ENCODE assay signal across 8 cellular contexts in the genomic region with DNA sequence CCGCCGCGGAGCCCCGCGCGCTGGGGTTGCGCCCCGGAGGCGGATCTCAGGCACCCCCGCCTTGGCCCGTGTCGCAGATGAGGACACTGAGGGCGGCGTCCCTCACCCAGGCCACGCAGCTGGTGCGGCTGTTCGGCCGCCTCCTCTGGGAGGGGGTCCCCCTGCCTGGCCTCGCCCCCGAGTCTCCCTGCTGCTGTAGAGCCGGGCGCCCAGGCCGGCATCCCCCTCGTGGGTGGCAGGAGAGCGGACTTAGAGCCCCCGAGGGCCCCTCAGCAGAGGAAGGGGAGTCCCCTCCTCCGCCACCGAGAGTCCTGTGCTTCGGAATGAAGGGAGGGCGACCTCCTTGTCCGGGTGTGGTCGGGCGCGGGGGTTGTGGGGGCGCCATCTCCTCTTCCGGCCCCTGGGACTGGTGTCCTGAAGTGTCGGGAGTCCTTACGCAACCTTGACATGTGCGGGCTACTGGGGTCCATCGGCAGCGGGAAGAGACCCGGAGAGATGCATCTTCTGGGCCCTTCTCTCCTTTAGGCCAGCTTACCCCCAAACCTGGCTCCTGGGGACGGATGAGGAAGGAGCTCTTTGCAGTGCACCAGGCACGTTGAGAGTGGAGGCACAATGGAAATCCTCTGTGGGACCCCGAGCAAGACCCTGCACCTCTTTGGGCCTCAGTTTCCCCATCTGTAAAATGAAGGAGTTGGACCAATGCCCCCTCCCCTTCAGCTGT. TPM values are rescaled to one million over a fixed set of nuclear protein-coding genes. Genes with fewer than 3 reads are reported as not detected.
DNase-seq lines count a peak whose midpoint lies in the region; ATAC-seq and TF ChIP-seq lines count a peak whose summit lies in the region.

No MANE protein-coding gene starts in this region.

- H3K4me3 ChIP-seq in breast epithelium: peak overlapping the region; percentile 36 to 81 (median 56)
- peak overlapping the region; percentile 37 for H3K4me3 ChIP-seq in lower leg skin (ENCODE audit: low read depth, poor library complexity, severe bottlenecking)
- H3K4me3 ChIP-seq in thoracic aorta: peak overlapping the region; percentile 73

- H3K9me3 Mint-ChIP-seq in activated CD4-positive, alpha-beta T cell treated with anti-CD3 and anti-CD28 coated beads, Interleukin-2, amount 10 ng/mL, durations not matched to agents 7 days and 5 days: peaks cover 3% of the 10 kb centered on the region

- CTCF ChIA-PET in activated CD4-positive, alpha-beta T cell treated with anti-CD3 and anti-CD28 coated beads, Interleukin-2, amount 10 ng/mL, durations not matched to agents 7 days and 5 days (lab: Charles Lee): interaction anchor here (0.5 to 1.8 kb wide), 9 partner anchors 11 to 819 kb away, joined by 3 to 7 read pairs (median 3); a partner anchor contains a TSS

- 1 to 4% methylated on average over 9 to 25 of the region's 45 CpGs for WGBS in lower leg skin, 2 donors

- peaks cover 6% of the 10 kb centered on the region for H3K4me1 Mint-ChIP-seq in activated CD4-positive, alpha-beta T cell treated with anti-CD3 and anti-CD28 coated beads, Interleukin-2, amount 10 ng/mL, durations not matched to agents 7 days and 5 days

- ATAC-seq in thoracic aorta (ENCODE audit: insufficient number of reproducible peaks, low FRiP score, low read depth) (peak; percentile 27), GM21381 (IDR thresholded peaks at IDR 0.05; ENCODE audit: unreplicated experiment) (no peak)

- TF ChIP-seq POLR2A in breast epithelium (IDR thresholded peaks at IDR 0.05) (no peak), lower leg skin (IDR thresholded peaks at IDR 0.05) (no peak)

- H3K27me3 Mint-ChIP-seq in activated CD4-positive, alpha-beta T cell treated with anti-CD3 and anti-CD28 coated beads, Interleukin-2, amount 10 ng/mL, durations not matched to agents 7 days and 5 days: peaks cover 27% of the 10 kb centered on the region

- H3K4me1 ChIP-seq in breast epithelium (peaks cover 0 to 4% of the 10 kb centered on the region in 2 donors), thoracic aorta (ENCODE audit: control insufficient read depth in 1 of 2, low read depth in 2 of 2) (peaks cover 4 to 14% of the 10 kb centered on the region in 2 donors)

- no peak for DNase-seq in activated CD4-positive, alpha-beta T cell treated with anti-CD3 and anti-CD28 coated beads, Interleukin-2, amount 10 ng/mL, durations not matched to agents 7 days and 5 days
- DNase-seq in activated CD4-positive, alpha-beta T cell treated with anti-CD3 and anti-CD28 coated beads, Interleukin-2, amount 50 U/mL, for 1 hour: no peak
- DNase-seq in NCI-H748 treated with DMSO at 0.1 percent for 48 hours (lab: John Stamatoyannopoulos, UW) (peak; percentile 34), breast epithelium (ENCODE audit: low spot score in 2 of 2) (no peak), lower leg skin (ENCODE audit: low spot score in 2 of 2) (no peak), thoracic aorta (ENCODE audit: low spot score) (no peak), NCI-H2107 treated with DMSO at 0.1 percent for 48 hours (lab: John Stamatoyannopoulos, UW; ENCODE audit: unreplicated experiment) (no peak)

- H3K36me3 Mint-ChIP-seq in activated CD4-positive, alpha-beta T cell treated with anti-CD3 and anti-CD28 coated beads, Interleukin-2, amount 10 ng/mL, durations not matched to agents 7 days and 5 days (ENCODE audit: low read depth): no peaks in the 10 kb centered on the region

- POLR2A ChIA-PET in activated CD4-positive, alpha-beta T cell treated with anti-CD3 and anti-CD28 coated beads, Interleukin-2, amount 10 ng/mL, durations not matched to agents 7 days and 5 days (lab: Charles Lee): no interaction called here

- H3K36me3 ChIP-seq in breast epithelium (no peaks in the 10 kb centered on the region), thoracic aorta (no peaks in the 10 kb centered on the region)

- H3K9me3 ChIP-seq in breast epithelium (peaks cover 0 to 5% of the 10 kb centered on the region in 2 donors), thoracic aorta (peaks cover 3% of the 10 kb centered on the region)

- no peak overlapping the region for H3K27ac Mint-ChIP-seq in activated CD4-positive, alpha-beta T cell treated with anti-CD3 and anti-CD28 coated beads, Interleukin-2, amount 10 ng/mL, durations not matched to agents 7 days and 5 days

- no peak for TF ChIP-seq CTCF in breast epithelium (IDR thresholded peaks at IDR 0.05)
- no peak for TF ChIP-seq CTCF in lower leg skin (IDR thresholded peaks at IDR 0.05)
- TF ChIP-seq CTCF in thoracic aorta (IDR thresholded peaks at IDR 0.05): no peak

- intact Hi-C loops in breast epithelium (cut with DNase I; ENCODE audit: low total_unique reads) (no loop called here), lower leg skin (cut with DNase I; ENCODE audit: low total_unique reads) (loop anchor here (2.0 kb wide), 1 partner anchor 221 kb away; no protein-coding TSS in a partner anchor)

- no peak overlapping the region for H3K27ac ChIP-seq in breast epithelium
- H3K27ac ChIP-seq in thoracic aorta: no peak overlapping the region

- peak overlapping the region; percentile 85 for H3K4me3 Mint-ChIP-seq in activated CD4-positive, alpha-beta T cell treated with anti-CD3 and anti-CD28 coated beads, Interleukin-2, amount 10 ng/mL, durations not matched to agents 7 days and 5 days

- H3K27me3 ChIP-seq in breast epithelium (peaks cover 0 to 5% of the 10 kb centered on the region in 2 donors), thoracic aorta (replicated peaks; ENCODE audit: insufficient read depth) (no peaks in the 10 kb centered on the region)

RNA-seq across cellular contexts. Expression of a gene that starts 11.7 kb away (rescaled TPM):
- 10 to 100 TPM; 49.7 to 60.8 TPM for total RNA-seq in activated CD4-positive, alpha-beta T cell treated with anti-CD3 and anti-CD28 coated beads, Interleukin-2, amount 10 ng/mL, durations not matched to agents 7 days and 5 days
- 10 to 100 TPM; 17.8 to 32.2 (median 30.2) TPM for total RNA-seq in breast epithelium
- total RNA-seq in lower leg skin: 10 to 100 TPM; 14.8 to 19.7 (median 17.9) TPM
- 10 to 100 TPM; 12.3 to 33.3 TPM for total RNA-seq in thoracic aorta

RNA-seq across cellular contexts. Expression of a gene that starts 17.5 kb away (rescaled TPM):
- not detected for total RNA-seq in activated CD4-positive, alpha-beta T cell treated with anti-CD3 and anti-CD28 coated beads, Interleukin-2, amount 10 ng/mL, durations not matched to agents 7 days and 5 days
- total RNA-seq in breast epithelium (not detected), lower leg skin (under 1 TPM in 1 of 4 donors, not detected in 3; 0.21 TPM), thoracic aorta (not detected)
